In the genomic region with DNA sequence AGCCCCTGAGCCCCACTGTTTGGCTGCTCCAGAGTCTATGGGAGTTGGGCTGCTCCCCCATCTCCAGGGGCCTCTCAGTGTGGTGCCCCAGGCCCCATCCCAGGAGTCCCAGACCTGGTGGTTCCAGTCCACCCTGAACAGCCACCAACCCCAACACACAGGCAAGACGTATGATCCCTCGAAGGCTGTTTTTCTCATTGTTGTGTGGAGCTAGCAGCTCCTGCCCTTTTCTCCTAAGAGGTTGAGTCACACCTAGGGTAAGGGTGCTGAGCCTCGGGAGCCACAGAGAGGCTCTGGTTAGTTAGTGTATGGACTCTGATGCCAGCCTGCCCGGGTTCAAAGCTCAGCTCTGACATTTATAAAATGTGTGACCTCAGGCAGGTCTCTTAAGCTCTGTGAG, we compare ENCODE assay signal across 11 cellular contexts. TPM values are rescaled to one million over a fixed set of nuclear protein-coding genes. Genes with fewer than 3 reads are reported as not detected.
DNase-seq lines count a peak whose midpoint lies in the region; ATAC-seq, FAIRE-seq and TF ChIP-seq lines count a peak whose summit lies in the region.
"Had no signal": no experiment of that assay in that cellular context is flagged by ENCODE, and none has a peak within 500 bp of the region (broad histone marks: within the 10 kb centered on the region; RNA-seq: fewer than 3 reads in every experiment).

No MANE protein-coding gene starts in this region.

- peaks cover 65% of the 10 kb centered on the region for H3K4me1 ChIP-seq in muscle layer of colon (ENCODE audit: insufficient read depth, low read length)
- H3K4me1 ChIP-seq in upper lobe of left lung, result peaks cover 21 to 39% (median 29%) of the 10 kb centered on the region in 4 donors
- H3K4me1 ChIP-seq in HepG2 (ENCODE audit: insufficient read depth, low read length), result peaks cover 31% of the 10 kb centered on the region

- no peak for TF ChIP-seq EP300 in upper lobe of left lung (IDR thresholded peaks at IDR 0.05)
- TF ChIP-seq EP300 in HepG2 (IDR thresholded peaks at IDR 0.05; ENCODE audit: low read depth in 2 of 2, low read length in 2 of 2), result no peak
- no peak for TF ChIP-seq EP300 in HepG2 (CRISPR knock-in tag; IDR thresholded peaks at IDR 0.05; ENCODE audit: borderline replicate concordance)

- no peak overlapping the region for H3K4me2 ChIP-seq in HepG2 (ENCODE audit: low read depth, low read length)

- 79 to 88% methylated on average over 3 to 4 of the region's 4 CpGs for WGBS in upper lobe of left lung, 2 donors
- 84% methylated on average over 3 of the region's 4 CpGs for WGBS in HepG2 (ENCODE audit: low lambda C conversion rate)

- no peaks in the 10 kb centered on the region for H3K27me3 ChIP-seq in muscle layer of colon (ENCODE audit: control insufficient read depth in 1 of 2, insufficient read depth in 2 of 2, low read length in 2 of 2)
- no peaks in the 10 kb centered on the region for H3K27me3 ChIP-seq in upper lobe of left lung
- H3K27me3 ChIP-seq in HepG2 (ENCODE audit: control insufficient read depth in 1 of 2, insufficient read depth in 2 of 2, low read length in 2 of 2), result no peaks in the 10 kb centered on the region

- no peak for TF ChIP-seq CTCF in coronary artery (IDR thresholded peaks at IDR 0.05)
- no peak for TF ChIP-seq CTCF in upper lobe of left lung (IDR thresholded peaks at IDR 0.05)
- no peak for TF ChIP-seq CTCF in HepG2 (CRISPR knock-in tag; IDR thresholded peaks at IDR 0.05)

- POLR2A ChIA-PET in HepG2 (lab: Yijun Ruan, JAX), result no interaction called here

- no peak for ATAC-seq in upper lobe of left lung (ENCODE audit: low FRiP score in 2 of 2)
- no peak for ATAC-seq in HepG2
- no peak for ATAC-seq in GM21528 (IDR thresholded peaks at IDR 0.05; ENCODE audit: low FRiP score, unreplicated experiment)

- H3K27ac ChIP-seq in coronary artery (peak overlapping the region; percentile 42 to 89), muscle layer of colon (ENCODE audit: low read depth, low read length) (peak overlapping the region; percentile 65), upper lobe of left lung (peak overlapping the region; percentile 60 to 88 (median 69)), HepG2 (ENCODE audit: extremely low read length, insufficient read depth, low read length) (no peak overlapping the region)

- no peak for TF ChIP-seq RAD21 in HepG2 (CRISPR knock-in tag; IDR thresholded peaks at IDR 0.05)

- TF ChIP-seq POLR2A in upper lobe of left lung (IDR thresholded peaks at IDR 0.05) (no peak), HepG2 (IDR thresholded peaks at IDR 0.05; ENCODE audit: insufficient read depth in 1 of 2, low read depth in 2 of 2, low read length in 2 of 2) (no peak)

- DNase-seq in LoVo (ENCODE audit: low spot score), result peak; percentile 53
- DNase-seq in coronary artery (ENCODE audit: low spot score), result no peak
- DNase-seq in upper lobe of left lung, result no peak
- no peak for DNase-seq in HTR-8/SVneo (ENCODE audit: insufficient read length, low spot score)
- DNase-seq in HepG2 (ENCODE audit: low spot score), result no peak
- DNase-seq: activated CD8-positive, alpha-beta memory T cell treated with anti-CD3 and anti-CD28 coated beads for 24 hours; NCI-H1417; SIG-M5 had no signal

- CTCF ChIA-PET in HepG2 (lab: Yijun Ruan, JAX; ENCODE audit: low intra/inter-chr PET ratio, low total read pairs), result no interaction called here

- H3K36me3 ChIP-seq in muscle layer of colon (ENCODE audit: insufficient read depth, low read length), result peaks cover 5% of the 10 kb centered on the region
- H3K36me3 ChIP-seq in upper lobe of left lung, result no peaks in the 10 kb centered on the region
- H3K36me3 ChIP-seq in HepG2 (replicated peaks in 1 of 2; ENCODE audit: control insufficient read depth in 1 of 2, insufficient read depth in 2 of 2, low read length in 2 of 2), result peaks cover 18 to 25% of the 10 kb centered on the region in 2 experiments; a peak in 4 of 5 replicates

- in situ Hi-C loops in HepG2 (cut with HindIII; ENCODE audit: extremely low pct_ligation_motif_present, low pct_unique_long_range_greater_than_20kb), result loop anchor here (5.0 kb wide), 2 partner anchors 107 to 282 kb away; no protein-coding TSS in a partner anchor

- BruUV-seq in HepG2 (replicated peaks; lab: Mats Ljungman, UMichigan), result no TSS peak

- FAIRE-seq in HTR-8/SVneo (lab: Jason Lieb, UNC) (no peak), HepG2 (lab: Jason Lieb, UNC) (no peak)

- no peaks in the 10 kb centered on the region for H3K79me2 ChIP-seq in HepG2 (ENCODE audit: insufficient read depth, low read length)

- H4K20me1 ChIP-seq in HepG2 (ENCODE audit: insufficient read depth, low read length), result no peaks in the 10 kb centered on the region

- no peaks in the 10 kb centered on the region for H3K9me3 ChIP-seq in muscle layer of colon (ENCODE audit: low read length)
- no peaks in the 10 kb centered on the region for H3K9me3 ChIP-seq in upper lobe of left lung
- H3K9me3 ChIP-seq in HepG2 (ENCODE audit: low read length), result no peaks in the 10 kb centered on the region
- H3K9me3 ChIP-seq: mucosa of descending colon had no signal

- intact Hi-C loops in HepG2 (cut with micrococcal nuclease; ENCODE audit: unreplicated experiment), result loop anchor here (10.0 kb wide), 2 partner anchors 45 to 285 kb away; partner anchors contain the start of gene FBLN1

- H3K9ac ChIP-seq in muscle layer of colon (ENCODE audit: low read length) (no peak overlapping the region), HepG2 (ENCODE audit: insufficient read depth, low read depth, low read length) (no peak overlapping the region)

- no peak overlapping the region for H2AFZ ChIP-seq in HepG2 (ENCODE audit: low read length)

- no peak overlapping the region for H3K4me3 ChIP-seq in coronary artery
- H3K4me3 ChIP-seq in muscle layer of colon (ENCODE audit: low read depth in 1 of 2, low read length in 2 of 2), result no peak overlapping the region
- H3K4me3 ChIP-seq in upper lobe of left lung, result no peak overlapping the region
- H3K4me3 ChIP-seq in HepG2 (replicated peaks in 1 of 3; ENCODE audit: insufficient read depth in 1 of 3, low read depth in 2 of 3, low read length in 3 of 3), result no peak overlapping the region
- H3K4me3 ChIP-seq: mucosa of descending colon had no signal

TF ChIP-seq in HepG2, 621 proteins besides CTCF, POLR2A, EP300 and RAD21:
- TF ChIP-seq ZNF850 (CRISPR knock-in tag; conservative IDR thresholded peaks at IDR 0.05), result no peak
- TF ChIP-seq GATA4 (IDR thresholded peaks at IDR 0.05; ENCODE audit: borderline replicate concordance, low read depth), result no peak
- no peak for TF ChIP-seq MXD4 (CRISPR knock-in tag; IDR thresholded peaks at IDR 0.05)
- no peak for TF ChIP-seq CEBPG (CRISPR knock-in tag; IDR thresholded peaks at IDR 0.05)
- no peak for TF ChIP-seq NCOA1 (CRISPR knock-in tag; IDR thresholded peaks at IDR 0.05)
- TF ChIP-seq ZNF781 (CRISPR knock-in tag; IDR thresholded peaks at IDR 0.05; ENCODE audit: borderline replicate concordance, not compliant biosample characterization), result no peak
- TF ChIP-seq RBAK (CRISPR knock-in tag; IDR thresholded peaks at IDR 0.05), result no peak
TF ChIP-seq in HepG2: peak in this region for 0.

RNA-seq across cellular contexts. Expression of gene FBLN1, which starts 47.1 kb away (rescaled TPM):
- 100 to 1,000 TPM in 4 of 6 donors, 10 to 100 TPM in 2; 63.9 to 523 (median 207) TPM for total RNA-seq in upper lobe of left lung
- total RNA-seq in HepG2 (2016; rRNA removed; fragmentation: Illumina TruSeq; extraction: Trizol), result 21.6 and 37.3 TPM in 2 replicates
- total RNA-seq in HepG2 (2016; cell fraction: cytosol; rRNA removed; fragmentation: Illumina TruSeq; extraction: Trizol; ENCODE audit: low read depth), result 8.8 and 10.2 TPM in 2 replicates
- total RNA-seq in HepG2 (2016; cell fraction: insoluble cytoplasmic fraction; rRNA removed; fragmentation: Illumina TruSeq; extraction: Trizol), result 17.3 and 38.6 TPM in 2 replicates
- 18.8 and 20.1 TPM in 2 replicates for total RNA-seq in HepG2 (2016; cell fraction: membrane; rRNA removed; fragmentation: Illumina TruSeq; extraction: Trizol)
- total RNA-seq in HepG2 (2016; cell fraction: nucleus; rRNA removed; fragmentation: Illumina TruSeq; extraction: Trizol), result 59.3 and 79.5 TPM in 2 replicates
- polyA plus RNA-seq in HepG2 (2011; rRNA removed), result 103 and 108 TPM in 2 replicates
- polyA plus RNA-seq in HepG2 (2011; cell fraction: cytosol; rRNA removed), result 113 and 152 TPM in 2 replicates
- polyA plus RNA-seq in HepG2 (2011; cell fraction: nucleus; rRNA removed), result 98.0 and 115 TPM in 2 replicates
- polyA plus RNA-seq in HepG2 (2012), result 98.1 and 136 TPM in 2 replicates
- 21.8 and 25.0 TPM in 2 replicates for polyA plus RNA-seq in HepG2 (2016; cell fraction: cytosol; fragmentation: Illumina TruSeq; extraction: Trizol; ENCODE audit: low read depth)
- polyA plus RNA-seq in HepG2 (2016; cell fraction: insoluble cytoplasmic fraction; fragmentation: Illumina TruSeq; extraction: Trizol; ENCODE audit: low read depth), result 38.9 and 51.0 TPM in 2 replicates
- polyA plus RNA-seq in HepG2 (2016; cell fraction: membrane; fragmentation: Illumina TruSeq; extraction: Trizol; ENCODE audit: low read depth), result 28.4 and 31.5 TPM in 2 replicates
- 173 and 175 TPM in 2 replicates for polyA plus RNA-seq in HepG2 (2016; cell fraction: nucleus; fragmentation: Illumina TruSeq; extraction: Trizol; ENCODE audit: insufficient read depth, low read depth)
- 21.3 and 128 TPM in 2 replicates for polyA minus RNA-seq in HepG2 (2011; rRNA and poly(A)+ RNA removed; ENCODE audit: low replicate concordance)
- 68.7 and 81.8 TPM in 2 replicates for polyA minus RNA-seq in HepG2 (2011; cell fraction: cytosol; rRNA and poly(A)+ RNA removed)
- polyA minus RNA-seq in HepG2 (2011; cell fraction: nucleus; rRNA and poly(A)+ RNA removed), result 30.7 and 34.8 TPM in 2 replicates
